ENCODE assay signal across 15 cellular contexts in genomic region chr10:6097063-6097462, GRCh38. TPM values are rescaled to one million over a fixed set of nuclear protein-coding genes. Genes with fewer than 3 reads are reported as not detected.
"Had no signal": no experiment of that assay in that cellular context is flagged by ENCODE, and none has a peak within 500 bp of the region (broad histone marks: within the 10 kb centered on the region; RNA-seq: fewer than 3 reads in every experiment).

No MANE protein-coding gene starts in this region.

- H3K27me3 ChIP-seq: colonic mucosa, esophagus muscularis mucosa, hepatocyte, transverse colon had no signal

- H3K27me3 Mint-ChIP-seq: activated B cell treated with CpG ODN at 0.5 μM for 24 hours; activated naive CD4-positive, alpha-beta T cell treated with anti-CD3 and anti-CD28 coated beads, Interleukin-2, amount 10 ng/mL, durations not matched to agents 7 days and 5 days; activated T-helper 17 cell treated with anti-CD3 and anti-CD28 coated beads, Interleukin-2, amount 50 U/mL, for 72 hours; naive thymus-derived CD8-positive, alpha-beta T cell; stimulated activated naive B cell treated with anti-CD40 and anti-IgM and Interleukin-4, amounts not matched to agents 10 μg/mL and 1 μg/mL and 100 μg/mL, for 72 hours had no signal

- H3K4me3 ChIP-seq: colonic mucosa, esophagus muscularis mucosa, hepatocyte, transverse colon had no signal

- ATAC-seq: activated T-helper 17 cell treated with anti-CD3 and anti-CD28 coated beads, Interleukin-2, amount 50 U/mL, for 72 hours; left lobe of liver; naive thymus-derived CD8-positive, alpha-beta T cell; stimulated activated naive B cell treated with anti-CD40 and anti-IgM and Interleukin-4, amounts not matched to agents 10 μg/mL and 1 μg/mL and 100 μg/mL, for 72 hours had no signal

- H3K27ac ChIP-seq: colonic mucosa, esophagus muscularis mucosa, hepatocyte, transverse colon had no signal

- H3K36me3 ChIP-seq: colonic mucosa had no signal

- H3K27ac Mint-ChIP-seq: activated B cell treated with CpG ODN at 0.5 μM for 24 hours; activated T-helper 17 cell treated with anti-CD3 and anti-CD28 coated beads, Interleukin-2, amount 50 U/mL, for 72 hours; stimulated activated naive B cell treated with anti-CD40 and anti-IgM and Interleukin-4, amounts not matched to agents 10 μg/mL and 1 μg/mL and 100 μg/mL, for 72 hours had no signal

- H3K4me2 ChIP-seq: hepatocyte had no signal

- H3K9me3 Mint-ChIP-seq: activated B cell treated with CpG ODN at 0.5 μM for 24 hours; activated naive CD4-positive, alpha-beta T cell treated with anti-CD3 and anti-CD28 coated beads, Interleukin-2, amount 10 ng/mL, durations not matched to agents 7 days and 5 days; activated T-helper 17 cell treated with anti-CD3 and anti-CD28 coated beads, Interleukin-2, amount 50 U/mL, for 72 hours; naive thymus-derived CD8-positive, alpha-beta T cell; stimulated activated naive B cell treated with anti-CD40 and anti-IgM and Interleukin-4, amounts not matched to agents 10 μg/mL and 1 μg/mL and 100 μg/mL, for 72 hours had no signal

- H3K4me3 Mint-ChIP-seq: activated B cell treated with CpG ODN at 0.5 μM for 24 hours; activated naive CD4-positive, alpha-beta T cell treated with anti-CD3 and anti-CD28 coated beads, Interleukin-2, amount 10 ng/mL, durations not matched to agents 7 days and 5 days; activated T-helper 17 cell treated with anti-CD3 and anti-CD28 coated beads, Interleukin-2, amount 50 U/mL, for 72 hours; stimulated activated naive B cell treated with anti-CD40 and anti-IgM and Interleukin-4, amounts not matched to agents 10 μg/mL and 1 μg/mL and 100 μg/mL, for 72 hours had no signal

- H3K4me1 ChIP-seq: colonic mucosa had no signal

- DNase-seq: activated B cell treated with CpG ODN at 0.5 μM for 24 hours; activated CD8-positive, alpha-beta memory T cell treated with anti-CD3 and anti-CD28 coated beads, Interleukin-2, amount 50 U/mL, for 4 hours; activated naive CD4-positive, alpha-beta T cell treated with anti-CD3 and anti-CD28 coated beads, Interleukin-2, amount 10 ng/mL, durations not matched to agents 7 days and 5 days; amniotic stem cell; caudate nucleus; colonic mucosa; naive thymus-derived CD8-positive, alpha-beta T cell; posterior cingulate gyrus; stimulated activated naive B cell treated with anti-CD40 and anti-IgM and Interleukin-4, amounts not matched to agents 10 μg/mL and 1 μg/mL and 100 μg/mL, for 72 hours; transverse colon had no signal

RNA-seq across cellular contexts. Expression of gene IL2RA, which starts 34.9 kb away (rescaled TPM):
- total RNA-seq: hepatocyte had no signal
- polyA plus RNA-seq: hepatocyte, keratinocyte had no signal
